Comparison of ENCODE assay signal across 15 cellular contexts in genomic region chr17:37830151-37830993, GRCh38.
A peak's percentile ranks its signal among the peaks of the same experiment; 100 is the strongest.
DNase-seq lines count a peak whose midpoint lies in the region; ATAC-seq and TF ChIP-seq lines count a peak whose summit lies in the region.
"Had no signal": no experiment of that assay in that cellular context is flagged by ENCODE, and none has a peak within 500 bp of the region (broad histone marks: within the 10 kb centered on the region; RNA-seq: fewer than 3 reads in every experiment).

No MANE protein-coding gene starts in this region.

- no peaks in the 10 kb centered on the region for H3K9me2 ChIP-seq in Loucy (replicated peaks; ENCODE audit: low read depth, low read length)
- H3K9me2 ChIP-seq: SK-N-SH had no signal

- peaks cover 42% of the 10 kb centered on the region for H3K4me1 ChIP-seq in Loucy (ENCODE audit: insufficient read depth, low read length, poor library complexity, severe bottlenecking)
- H3K4me1 ChIP-seq: sigmoid colon, vagina had no signal

- TF ChIP-seq CTCF in GM12865 (IDR thresholded peaks at IDR 0.05; ENCODE audit: insufficient read depth, low read depth, low read length, missing control alignments) (no peak), Loucy (conservative IDR thresholded peaks at IDR 0.05; ENCODE audit: low read length) (no peak)

- peak overlapping the region; percentile 27 for H3K9ac ChIP-seq in Loucy (ENCODE audit: low read depth, low read length, poor library complexity, severe bottlenecking)
- H3K9ac ChIP-seq: SK-N-SH had no signal

- H3K36me3 ChIP-seq in Loucy (ENCODE audit: insufficient read depth, low read length) = no peaks in the 10 kb centered on the region
- H3K36me3 ChIP-seq: heart right ventricle, sigmoid colon, vagina had no signal

- peak overlapping the region; percentile 47 for H3K4me2 ChIP-seq in Loucy (ENCODE audit: low read depth, low read length, poor library complexity, severe bottlenecking)
- H3K4me2 ChIP-seq: SK-N-SH had no signal

- H3K4me3 ChIP-seq in GM12865 (ENCODE audit: low read depth, low read length) = no peak overlapping the region
- H3K4me3 ChIP-seq in Loucy (ENCODE audit: low read length, poor library complexity, severe bottlenecking) = no peak overlapping the region
- H3K4me3 ChIP-seq: heart right ventricle, sigmoid colon, vagina had no signal

- no peak overlapping the region for H3K27ac Mint-ChIP-seq in memory B cell
- H3K27ac Mint-ChIP-seq: activated naive CD8-positive, alpha-beta T cell treated with anti-CD3 and anti-CD28 coated beads, Interleukin-2, amount 50 U/mL, for 24 hours had no signal

- peaks cover 7% of the 10 kb centered on the region for H3K27me3 Mint-ChIP-seq in memory B cell

- no peak for TF ChIP-seq POLR2A in erythroblast (IDR thresholded peaks at IDR 0.05; ENCODE audit: low read length)

- ATAC-seq in GM21825 (IDR thresholded peaks at IDR 0.05; ENCODE audit: unreplicated experiment) (peak; percentile 41), memory B cell (ENCODE audit: low read depth) (peak; percentile 53)
- ATAC-seq: heart right ventricle had no signal

- H3K36me3 Mint-ChIP-seq in memory B cell = no peaks in the 10 kb centered on the region

- peak overlapping the region; percentile 58 for H2AFZ ChIP-seq in Loucy (ENCODE audit: low read length)

- peak; percentile 82 for DNase-seq in GM12865 (ENCODE audit: low read depth)
- no peak for DNase-seq in memory B cell (ENCODE audit: low spot score in 2 of 2)
- DNase-seq in NCI-H2029 treated with DMSO at 0.1 percent for 48 hours (lab: John Stamatoyannopoulos, UW) = no peak
- DNase-seq in GM19240 (ENCODE audit: insufficient read length, low spot score) = no peak
- no peak for DNase-seq in activated CD8-positive, alpha-beta memory T cell treated with anti-CD3 and anti-CD28 coated beads for 24 hours
- no peak for DNase-seq in erythroblast (lab: John Stamatoyannopoulos, UW)
- DNase-seq: activated CD4-positive, alpha-beta T cell treated with anti-CD3 and anti-CD28 coated beads, Interleukin-2, amount 50 U/mL, for 48 hours; activated naive CD8-positive, alpha-beta T cell treated with anti-CD3 and anti-CD28 coated beads, Interleukin-2, amount 50 U/mL, for 24 hours; H7; heart right ventricle; sigmoid colon; SK-N-SH had no signal

- no peaks in the 10 kb centered on the region for H3F3A ChIP-seq in Loucy (ENCODE audit: low read depth)

- no peaks in the 10 kb centered on the region for H3K79me2 ChIP-seq in Loucy (ENCODE audit: insufficient read depth, low read length)

- no peaks in the 10 kb centered on the region for H4K20me1 ChIP-seq in Loucy (ENCODE audit: insufficient read depth, low read length, poor library complexity, severe bottlenecking)

- no peaks in the 10 kb centered on the region for H3K27me3 ChIP-seq in Loucy (ENCODE audit: insufficient read depth, low read length, poor library complexity, severe bottlenecking)
- H3K27me3 ChIP-seq: sigmoid colon, vagina had no signal

- H3K9me3 Mint-ChIP-seq in memory B cell = no peaks in the 10 kb centered on the region
- H3K9me3 Mint-ChIP-seq: activated naive CD8-positive, alpha-beta T cell treated with anti-CD3 and anti-CD28 coated beads, Interleukin-2, amount 50 U/mL, for 24 hours had no signal

- no peak overlapping the region for H3K4me3 Mint-ChIP-seq in memory B cell
- H3K4me3 Mint-ChIP-seq: activated naive CD8-positive, alpha-beta T cell treated with anti-CD3 and anti-CD28 coated beads, Interleukin-2, amount 50 U/mL, for 24 hours had no signal

- no peaks in the 10 kb centered on the region for H3K9me3 ChIP-seq in Loucy (ENCODE audit: insufficient read depth, low read depth, low read length)
- H3K9me3 ChIP-seq: heart right ventricle, sigmoid colon, SK-N-SH, vagina had no signal

- peaks cover 36% of the 10 kb centered on the region for H3K4me1 Mint-ChIP-seq in memory B cell
